Comparison of ENCODE assay signal across 8 cellular contexts in genomic region chr1:226308723-226309397, GRCh38. TPM values are rescaled to one million over a fixed set of nuclear protein-coding genes. Genes with fewer than 3 reads are reported as not detected.
DNase-seq lines count a peak whose midpoint lies in the region; ATAC-seq lines count a peak whose summit lies in the region.

Gene LIN9 (minus strand): TSS chr1:226309164. CDS start chr1:226309139, 25 bp downstream.

- POLR2A ChIA-PET in CD4-positive, alpha-beta memory T cell (lab: Charles Lee; ENCODE audit: partially characterized antibody) = interaction anchor here (0.7 to 1.7 kb wide), 11 partner anchors 12 to 631 kb away, joined by 3 to 11 read pairs (median 4); partner anchors contain the start of genes COQ8A, H3-3A, PARP1 and SDE2
- POLR2A ChIA-PET in activated CD4-positive, alpha-beta memory T cell treated with anti-CD3 and anti-CD28 coated beads, Interleukin-2, amount 10 ng/mL, durations not matched to agents 7 days and 5 days (lab: Charles Lee) = interaction anchor here (0.7 to 3.2 kb wide), 24 partner anchors 9 to 574 kb away, joined by 3 to 22 read pairs (median 4); partner anchors contain the start of genes H3-3A, PARP1, SDE2 and SRP9

- peak within 1 kb of the TSS; percentile 70 for H3K27ac ChIP-seq in CD4-positive, alpha-beta memory T cell (ENCODE audit: low read depth, low read length)

- H3K27ac Mint-ChIP-seq in CD4-positive, alpha-beta memory T cell = peak within 1 kb of the TSS; percentile 78 to 93 (median 89)
- H3K27ac Mint-ChIP-seq in activated CD4-positive, alpha-beta memory T cell treated with anti-CD3 and anti-CD28 coated beads, Interleukin-2, amount 10 ng/mL, durations not matched to agents 7 days and 5 days = peak within 1 kb of the TSS; percentile 87

- no peaks in the 10 kb centered on the region for H3K36me3 ChIP-seq in CD4-positive, alpha-beta memory T cell (ENCODE audit: insufficient read depth, low read length)

- no peaks in the 10 kb centered on the region for H3K9me3 Mint-ChIP-seq in CD4-positive, alpha-beta memory T cell
- no peaks in the 10 kb centered on the region for H3K9me3 Mint-ChIP-seq in activated CD4-positive, alpha-beta memory T cell treated with anti-CD3 and anti-CD28 coated beads, Interleukin-2, amount 10 ng/mL, durations not matched to agents 7 days and 5 days

- peak within 1 kb of the TSS; percentile 91 to 95 (median 92) for H3K4me3 Mint-ChIP-seq in CD4-positive, alpha-beta memory T cell
- peak within 1 kb of the TSS; percentile 89 for H3K4me3 Mint-ChIP-seq in activated CD4-positive, alpha-beta memory T cell treated with anti-CD3 and anti-CD28 coated beads, Interleukin-2, amount 10 ng/mL, durations not matched to agents 7 days and 5 days

- DNase-seq in CD4-positive, alpha-beta memory T cell = peak; percentile 85 to 91 (median 87)
- peak; percentile 98 for DNase-seq in HK-2 (ENCODE audit: unreplicated experiment)
- DNase-seq in NCI-H82 treated with DMSO at 0.1 percent for 48 hours (lab: John Stamatoyannopoulos, UW; ENCODE audit: unreplicated experiment) = peak; percentile 78
- DNase-seq in activated CD4-positive, alpha-beta memory T cell treated with anti-CD3 and anti-CD28 coated beads, Interleukin-2, amount 10 ng/mL, durations not matched to agents 7 days and 5 days = peak; percentile 94
- DNase-seq in effector CD4-positive, alpha-beta T cell = peak; percentile 90
- DNase-seq in lung microvascular endothelial cell (ENCODE audit: low read depth in 2 of 2) = peak; percentile 91 to 93
- DNase-seq in stimulated activated CD4-positive, alpha-beta T cell treated with anti-CD3 and anti-CD28 coated beads, TNF-alpha, amount 100 ng/mL, for 24 hours (ENCODE audit: low read depth in 3 of 3) = peak; percentile 81 to 93 (median 90)

- H3K27me3 ChIP-seq in CD4-positive, alpha-beta memory T cell (ENCODE audit: insufficient read depth, low read length) = no peaks in the 10 kb centered on the region

- intact Hi-C loops in CD4-positive, alpha-beta memory T cell (cut with micrococcal nuclease) = loop anchor here (5.0 kb wide), 2 partner anchors 98 to 122 kb away; partner anchors contain the start of genes ACBD3 and PARP1

- peaks cover 10% of the 10 kb centered on the region for H3K4me1 ChIP-seq in CD4-positive, alpha-beta memory T cell (ENCODE audit: insufficient read depth, low read length)

- H3K36me3 Mint-ChIP-seq in CD4-positive, alpha-beta memory T cell = peaks cover 0 to 9% of the 10 kb centered on the region in 2 donors
- H3K36me3 Mint-ChIP-seq in activated CD4-positive, alpha-beta memory T cell treated with anti-CD3 and anti-CD28 coated beads, Interleukin-2, amount 10 ng/mL, durations not matched to agents 7 days and 5 days (ENCODE audit: low read depth) = peaks cover 6% of the 10 kb centered on the region

- H3K4me3 ChIP-seq in CD4-positive, alpha-beta memory T cell (ENCODE audit: low read length in 2 of 2) = peak within 1 kb of the TSS; percentile 84 to 85

- peaks cover 12 to 20% (median 15%) of the 10 kb centered on the region in 4 donors for H3K4me1 Mint-ChIP-seq in CD4-positive, alpha-beta memory T cell
- peaks cover 32% of the 10 kb centered on the region for H3K4me1 Mint-ChIP-seq in activated CD4-positive, alpha-beta memory T cell treated with anti-CD3 and anti-CD28 coated beads, Interleukin-2, amount 10 ng/mL, durations not matched to agents 7 days and 5 days

- ATAC-seq in GM19452 (IDR thresholded peaks at IDR 0.05; ENCODE audit: unreplicated experiment) = peak; percentile 83

- no peaks in the 10 kb centered on the region for H3K9me3 ChIP-seq in CD4-positive, alpha-beta memory T cell (ENCODE audit: control insufficient read depth in 1 of 2, low read length in 2 of 2)

- peaks cover 5 to 7% of the 10 kb centered on the region in 2 donors for H3K27me3 Mint-ChIP-seq in CD4-positive, alpha-beta memory T cell
- peaks cover 14% of the 10 kb centered on the region for H3K27me3 Mint-ChIP-seq in activated CD4-positive, alpha-beta memory T cell treated with anti-CD3 and anti-CD28 coated beads, Interleukin-2, amount 10 ng/mL, durations not matched to agents 7 days and 5 days

- CTCF ChIA-PET in CD4-positive, alpha-beta memory T cell (lab: Charles Lee; ENCODE audit: partially characterized antibody) = interaction anchor here (1.1 to 2.1 kb wide), 3 partner anchors 24 to 199 kb away, joined by 3 to 12 read pairs (median 5); partner anchors contain the start of gene PARP1
- CTCF ChIA-PET in activated CD4-positive, alpha-beta memory T cell treated with anti-CD3 and anti-CD28 coated beads, Interleukin-2, amount 10 ng/mL, durations not matched to agents 7 days and 5 days (lab: Charles Lee) = interaction anchor here (0.6 to 3.6 kb wide), 13 partner anchors 9 to 244 kb away, joined by 3 to 41 read pairs (median 3); partner anchors contain the start of gene PARP1

RNA-seq across cellular contexts. Expression of gene LIN9, which starts in this region (rescaled TPM):
- 1 to 10 TPM; 5.0 to 5.5 TPM for total RNA-seq in CD4-positive, alpha-beta memory T cell
- 1 to 10 TPM; 2.8 to 3.8 TPM for polyA plus RNA-seq in CD4-positive, alpha-beta memory T cell
- 10 to 100 TPM; 10.4 to 11.5 TPM for total RNA-seq in activated CD4-positive, alpha-beta memory T cell treated with anti-CD3 and anti-CD28 coated beads, Interleukin-2, amount 10 ng/mL, durations not matched to agents 7 days and 5 days
- total RNA-seq in lung microvascular endothelial cell = 3.0 and 3.7 TPM in 2 replicates

Comparison
In these comparisons a context has a peak if more than half of its experiments do, and no peak if none do; other contexts are left out.
1. Peak in every context shown above with its lines: DNase-seq, ATAC-seq, H3K4me3 ChIP-seq and H3K27ac ChIP-seq.